37 cellular contexts compared by ENCODE assay signal in the genomic region with DNA sequence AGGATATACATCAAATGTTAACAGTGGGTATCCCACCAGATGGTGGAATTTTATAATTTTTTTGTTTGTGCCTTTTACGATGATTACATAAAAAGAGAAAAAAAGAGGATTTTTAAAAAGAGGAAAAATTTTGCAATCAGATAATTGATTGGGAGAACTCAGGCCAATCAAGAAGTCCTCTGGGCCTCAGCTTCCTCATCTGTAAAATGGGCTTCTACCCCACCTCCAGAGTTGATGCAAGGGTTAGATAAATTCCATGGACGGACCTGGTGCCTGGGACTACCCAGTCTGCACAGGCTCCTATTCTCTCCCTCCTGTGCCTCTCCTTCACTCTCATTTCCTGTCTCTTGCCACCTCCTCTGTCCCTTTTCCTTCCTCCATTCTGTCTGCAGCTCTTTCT.
"Had no signal": no experiment of that assay in that cellular context is flagged by ENCODE, and none has a peak within 500 bp of the region (broad histone marks: within the 10 kb centered on the region; RNA-seq: fewer than 3 reads in every experiment).

No MANE protein-coding gene starts in this region.

- H3K4me3 ChIP-seq: adrenal gland, body of pancreas, breast epithelium had no signal

- DNase-seq: activated B cell treated with CpG ODN at 0.5 μM for 24 hours; activated CD4-positive, alpha-beta memory T cell treated with anti-CD3 and anti-CD28 coated beads for 36 hours; activated CD4-positive, alpha-beta T cell treated with anti-CD3 and anti-CD28 coated beads for 4 hours; activated CD4-positive, alpha-beta T cell treated with anti-CD3 and anti-CD28 coated beads, Interleukin-2, amount 10 ng/mL, durations not matched to agents 24 days and 14 days; activated CD4-positive, alpha-beta T cell treated with anti-CD3 and anti-CD28 coated beads, Interleukin-2, amount 50 U/mL, for 1 hour; activated CD4-positive, alpha-beta T cell treated with anti-CD3 and anti-CD28 coated beads, Interleukin-2, amount 50 U/mL, for 4 hours; activated CD4-positive, CD25-positive, alpha-beta regulatory T cell treated with anti-CD3 and anti-CD28 coated beads, Interleukin-2, amount 50 U/mL, for 72 hours; activated CD8-positive, alpha-beta memory T cell treated with anti-CD3 and anti-CD28 coated beads, Interleukin-2, amount 50 U/mL, for 4 hours; activated CD8-positive, alpha-beta T cell treated with anti-CD3 and anti-CD28 coated beads for 36 hours; activated effector memory CD4-positive, alpha-beta T cell treated with anti-CD3 and anti-CD28 coated beads, Interleukin-2, amount 50 U/mL, for 16 hours; activated gamma-delta T cell treated with Interleukin-2 at 50 U/mL for 16 hours; activated naive CD4-positive, alpha-beta T cell; activated naive CD4-positive, alpha-beta T cell treated with anti-CD3 and anti-CD28 coated beads for 36 hours; activated naive CD4-positive, alpha-beta T cell treated with anti-CD3 and anti-CD28 coated beads, Interleukin-2, amount 50 U/mL, for 16 hours; activated naive CD8-positive, alpha-beta T cell treated with anti-CD3 and anti-CD28 coated beads for 36 hours; activated T-cell treated with anti-CD3 and anti-CD28 coated beads for 4 hours; activated T-cell treated with anti-CD3 and anti-CD28 coated beads, Interleukin-2, amount 50 U/mL, for 1 hour; activated T-cell treated with anti-CD3 and anti-CD28 coated beads, Interleukin-2, amount 50 U/mL, for 4 hours; activated T-cell treated with anti-CD3 and anti-CD28 coated beads, Interleukin-2, amount 50 U/mL, for 72 hours; adrenal gland; amniotic stem cell; aorta; body of pancreas; brain microvascular endothelial cell; central memory CD4-positive, alpha-beta T cell; T-helper 1 cell; T-helper 2 cell; T-helper 9 cell had no signal

- H3K4me3 Mint-ChIP-seq: activated B cell treated with CpG ODN at 0.5 μM for 24 hours; activated CD4-positive, alpha-beta memory T cell treated with anti-CD3 and anti-CD28 coated beads for 36 hours; activated CD4-positive, alpha-beta T cell treated with anti-CD3 and anti-CD28 coated beads, Interleukin-2, amount 10 ng/mL, durations not matched to agents 24 days and 14 days; activated CD8-positive, alpha-beta T cell treated with anti-CD3 and anti-CD28 coated beads for 36 hours; activated naive CD4-positive, alpha-beta T cell treated with anti-CD3 and anti-CD28 coated beads for 36 hours; activated naive CD8-positive, alpha-beta T cell treated with anti-CD3 and anti-CD28 coated beads for 36 hours; activated T-cell treated with anti-CD3 and anti-CD28 coated beads, Interleukin-2, amount 50 U/mL, for 4 hours; activated T-cell treated with anti-CD3 and anti-CD28 coated beads, Interleukin-2, amount 50 U/mL, for 72 hours; activated T-helper 1 cell treated with anti-CD3 and anti-CD28 coated beads, Interleukin-12 subunit alpha, Interleukin-12 subunit beta, Interleukin-2, Interleukin-4 antibody, amounts not matched to agents 30 ng/mL and 10 ng/mL and 1 ng/mL, durations not matched to agents 14 hours and 24 hours and 36 hours; activated T-helper 17 cell treated with anti-CD3 and anti-CD28 coated beads, Interleukin-2, amount 50 U/mL, for 72 hours; T-helper 1 cell treated with Interleukin-12 subunit alpha and Interleukin-12 subunit beta and Interleukin-4 antibody, amounts not matched to agents 30 μg/mL and 1 μg/mL, for 36 hours; T-helper 2 cell treated with Interferon-gamma antibody and Interleukin-4, amounts not matched to agents 5 μg/mL and 100 μg/mL, for 36 hours had no signal

- H3K36me3 Mint-ChIP-seq: activated CD4-positive, alpha-beta memory T cell treated with anti-CD3 and anti-CD28 coated beads for 36 hours; activated naive CD4-positive, alpha-beta T cell treated with anti-CD3 and anti-CD28 coated beads, Interleukin-2, amount 50 U/mL, for 72 hours; activated naive CD8-positive, alpha-beta T cell treated with anti-CD3 and anti-CD28 coated beads for 36 hours had no signal

- H3K4me1 Mint-ChIP-seq: activated B cell treated with CpG ODN at 0.5 μM for 24 hours; activated CD4-positive, alpha-beta T cell treated with anti-CD3 and anti-CD28 coated beads, Interleukin-2, amount 10 ng/mL, durations not matched to agents 24 days and 14 days; activated naive CD8-positive, alpha-beta T cell treated with anti-CD3 and anti-CD28 coated beads for 36 hours; activated T-helper 17 cell treated with anti-CD3 and anti-CD28 coated beads, Interleukin-2, amount 50 U/mL, for 72 hours had no signal

- FAIRE-seq: astrocyte, TTC549 had no signal

- H3K27ac ChIP-seq: adrenal gland, body of pancreas, brain microvascular endothelial cell, breast epithelium, VCaP had no signal

- H3K27me3 ChIP-seq: adrenal gland, body of pancreas, brain microvascular endothelial cell, breast epithelium had no signal

- H3K36me3 ChIP-seq: adrenal gland, brain microvascular endothelial cell, breast epithelium had no signal

- H3K27ac Mint-ChIP-seq: activated B cell treated with CpG ODN at 0.5 μM for 24 hours; activated CD4-positive, alpha-beta memory T cell treated with anti-CD3 and anti-CD28 coated beads for 36 hours; activated CD4-positive, alpha-beta T cell treated with anti-CD3 and anti-CD28 coated beads, Interleukin-2, amount 10 ng/mL, durations not matched to agents 24 days and 14 days; activated CD8-positive, alpha-beta T cell treated with anti-CD3 and anti-CD28 coated beads for 36 hours; activated naive CD4-positive, alpha-beta T cell treated with anti-CD3 and anti-CD28 coated beads for 36 hours; activated naive CD8-positive, alpha-beta T cell treated with anti-CD3 and anti-CD28 coated beads for 36 hours; activated T-cell treated with anti-CD3 and anti-CD28 coated beads, Interleukin-2, amount 50 U/mL, for 72 hours; activated T-helper 1 cell treated with anti-CD3 and anti-CD28 coated beads, Interleukin-12 subunit alpha, Interleukin-12 subunit beta, Interleukin-2, Interleukin-4 antibody, amounts not matched to agents 30 ng/mL and 10 ng/mL and 1 ng/mL, durations not matched to agents 14 hours and 24 hours and 36 hours; activated T-helper 17 cell treated with anti-CD3 and anti-CD28 coated beads, Interleukin-2, amount 50 U/mL, for 72 hours; T-helper 1 cell treated with Interleukin-12 subunit alpha and Interleukin-12 subunit beta and Interleukin-4 antibody, amounts not matched to agents 30 μg/mL and 1 μg/mL, for 36 hours; T-helper 2 cell treated with Interferon-gamma antibody and Interleukin-4, amounts not matched to agents 5 μg/mL and 100 μg/mL, for 36 hours had no signal

- H3K9me3 ChIP-seq: adrenal gland, body of pancreas, breast epithelium had no signal

- H3K9me3 Mint-ChIP-seq: activated B cell treated with CpG ODN at 0.5 μM for 24 hours; activated CD4-positive, alpha-beta memory T cell treated with anti-CD3 and anti-CD28 coated beads for 36 hours; activated CD4-positive, alpha-beta T cell treated with anti-CD3 and anti-CD28 coated beads, Interleukin-2, amount 10 ng/mL, durations not matched to agents 24 days and 14 days; activated CD8-positive, alpha-beta T cell treated with anti-CD3 and anti-CD28 coated beads for 36 hours; activated naive CD4-positive, alpha-beta T cell treated with anti-CD3 and anti-CD28 coated beads for 36 hours; activated naive CD4-positive, alpha-beta T cell treated with anti-CD3 and anti-CD28 coated beads, Interleukin-2, amount 50 U/mL, for 72 hours; activated naive CD8-positive, alpha-beta T cell treated with anti-CD3 and anti-CD28 coated beads for 36 hours; activated T-cell treated with anti-CD3 and anti-CD28 coated beads, Interleukin-2, amount 50 U/mL, for 4 hours; activated T-cell treated with anti-CD3 and anti-CD28 coated beads, Interleukin-2, amount 50 U/mL, for 72 hours; activated T-helper 1 cell treated with anti-CD3 and anti-CD28 coated beads, Interleukin-12 subunit alpha, Interleukin-12 subunit beta, Interleukin-2, Interleukin-4 antibody, amounts not matched to agents 30 ng/mL and 10 ng/mL and 1 ng/mL, durations not matched to agents 14 hours and 24 hours and 36 hours; activated T-helper 17 cell treated with anti-CD3 and anti-CD28 coated beads, Interleukin-2, amount 50 U/mL, for 72 hours; T-helper 1 cell treated with Interleukin-12 subunit alpha and Interleukin-12 subunit beta and Interleukin-4 antibody, amounts not matched to agents 30 μg/mL and 1 μg/mL, for 36 hours; T-helper 2 cell treated with Interferon-gamma antibody and Interleukin-4, amounts not matched to agents 5 μg/mL and 100 μg/mL, for 36 hours had no signal

- ATAC-seq: activated CD8-positive, alpha-beta T cell treated with anti-CD3 and anti-CD28 coated beads for 36 hours; activated naive CD4-positive, alpha-beta T cell treated with anti-CD3 and anti-CD28 coated beads, Interleukin-2, amount 50 U/mL, for 72 hours; activated T-cell treated with anti-CD3 and anti-CD28 coated beads, Interleukin-2, amount 50 U/mL, for 4 hours; activated T-cell treated with anti-CD3 and anti-CD28 coated beads, Interleukin-2, amount 50 U/mL, for 72 hours; activated T-helper 17 cell treated with anti-CD3 and anti-CD28 coated beads, Interleukin-2, amount 50 U/mL, for 72 hours; body of pancreas had no signal
